In genomic region chr10:37859270-37859669, GRCh38 we compare ENCODE assay signal across 7 cellular contexts. TPM values are rescaled to one million over a fixed set of nuclear protein-coding genes. Genes with fewer than 3 reads are reported as not detected.
A peak's percentile ranks its signal among the peaks of the same experiment; 100 is the strongest.
DNase-seq lines count a peak whose midpoint lies in the region; ATAC-seq and TF ChIP-seq lines count a peak whose summit lies in the region.
"Not testable (repeated sequence)": the region's sequence is repeated elsewhere in the genome, so short reads cannot be mapped to it uniquely, and the experiment has no call there.

No MANE protein-coding gene starts in this region.

- intact Hi-C loops in Caco-2 (cut with micrococcal nuclease; ENCODE audit: unreplicated experiment) = loop anchor here (5.0 kb wide), 1 partner anchor 508 kb away; no protein-coding TSS in a partner anchor
- intact Hi-C loops in Right ventricle myocardium superior (cut with DNase I) = loop anchor here (5.0 to 10.0 kb wide), 2 partner anchors 116 to 233 kb away; partner anchors contain the start of genes ZNF25 and ZNF37A
- intact Hi-C loops in uterus (cut with DNase I; ENCODE audit: low total_unique reads) = loop anchor here (10.0 kb wide), 1 partner anchor 116 kb away; the partner anchor contains the start of gene ZNF25

- not testable (repeated sequence) for H3K4me3 ChIP-seq in Caco-2 (ENCODE audit: low read depth, low read length); adipocyte (ENCODE audit: low read length); muscle layer of colon (ENCODE audit: low read depth in 1 of 2, low read length in 2 of 2); uterus

- H3K27me3 Mint-ChIP-seq in Caco-2 (ENCODE audit: insufficient read depth, unreplicated experiment); stimulated activated naive CD8-positive, alpha-beta T cell treated with anti-CD3 and anti-CD28 coated beads, Interleukin-15, Interleukin-2, amounts not matched to agents 100 ng/mL and 50 ng/mL, for 24 hours: not testable (repeated sequence)

- not testable (repeated sequence) for BruUV-seq in Caco-2 (replicated peaks; lab: Mats Ljungman, UMichigan)

- not testable (repeated sequence) for H3K27ac Mint-ChIP-seq in Caco-2 (ENCODE audit: unreplicated experiment); stimulated activated naive CD8-positive, alpha-beta T cell treated with anti-CD3 and anti-CD28 coated beads, Interleukin-15, Interleukin-2, amounts not matched to agents 100 ng/mL and 50 ng/mL, for 24 hours

- not testable (repeated sequence) for H3K9me3 ChIP-seq in Caco-2; adipocyte (ENCODE audit: control insufficient read depth, low read length); muscle layer of colon (ENCODE audit: low read length); uterus

- POLR2A ChIA-PET in Caco-2 (lab: Charles Lee) = not testable (repeated sequence)

- not testable (repeated sequence) for TF ChIP-seq CTCF in C4-2B (conservative IDR thresholded peaks at IDR 0.05); Caco-2 (IDR thresholded peaks at IDR 0.05; ENCODE audit: insufficient read depth in 1 of 2, low read depth in 1 of 2, low read length in 1 of 2, severe bottlenecking in 1 of 2, unreplicated experiment in 1 of 2); uterus (IDR thresholded peaks at IDR 0.05)

- H3K9me3 Mint-ChIP-seq in Caco-2 (ENCODE audit: unreplicated experiment) = peaks cover 13% of the 10 kb centered on the region
- not testable (repeated sequence) for H3K9me3 Mint-ChIP-seq in stimulated activated naive CD8-positive, alpha-beta T cell treated with anti-CD3 and anti-CD28 coated beads, Interleukin-15, Interleukin-2, amounts not matched to agents 100 ng/mL and 50 ng/mL, for 24 hours

- not testable (repeated sequence) for H3K36me3 ChIP-seq in Caco-2 (ENCODE audit: control insufficient read depth, insufficient read depth, low read length); adipocyte (ENCODE audit: control insufficient read depth, insufficient read depth, low read length, severe bottlenecking); muscle layer of colon (ENCODE audit: insufficient read depth, low read length); uterus

- H3K27me3 ChIP-seq in Caco-2 (replicated peaks; ENCODE audit: control insufficient read depth, insufficient read depth, low read length); adipocyte (replicated peaks; ENCODE audit: control insufficient read depth, insufficient read depth, low read length); muscle layer of colon (ENCODE audit: control insufficient read depth in 1 of 2, insufficient read depth in 2 of 2, low read length in 2 of 2); uterus: not testable (repeated sequence)

- peaks cover 19% of the 10 kb centered on the region for H3K4me1 Mint-ChIP-seq in Caco-2 (ENCODE audit: low read depth, unreplicated experiment)
- peaks cover 36% of the 10 kb centered on the region for H3K4me1 Mint-ChIP-seq in stimulated activated naive CD8-positive, alpha-beta T cell treated with anti-CD3 and anti-CD28 coated beads, Interleukin-15, Interleukin-2, amounts not matched to agents 100 ng/mL and 50 ng/mL, for 24 hours (ENCODE audit: low read depth)

- not testable (repeated sequence) for TF ChIP-seq POLR2A in uterus (IDR thresholded peaks at IDR 0.05)

- CTCF ChIA-PET in Caco-2 (lab: Charles Lee) = not testable (repeated sequence)

- DNase-seq in Caco-2; adipocyte (ENCODE audit: low read depth); uterus: not testable (repeated sequence)
- DNase-seq in Right ventricle myocardium superior = peak; percentile 35

- peaks cover 19% of the 10 kb centered on the region for H3K36me3 Mint-ChIP-seq in Caco-2 (ENCODE audit: insufficient read depth, unreplicated experiment)
- peaks cover 12% of the 10 kb centered on the region for H3K36me3 Mint-ChIP-seq in stimulated activated naive CD8-positive, alpha-beta T cell treated with anti-CD3 and anti-CD28 coated beads, Interleukin-15, Interleukin-2, amounts not matched to agents 100 ng/mL and 50 ng/mL, for 24 hours (ENCODE audit: low read depth)

- peaks cover 14% of the 10 kb centered on the region; the same call in 1 of the 2 replicates for H3K4me1 ChIP-seq in Caco-2
- peaks cover 48% of the 10 kb centered on the region for H3K4me1 ChIP-seq in adipocyte (ENCODE audit: control insufficient read depth, insufficient read depth, low read length)
- H3K4me1 ChIP-seq in muscle layer of colon (ENCODE audit: insufficient read depth, low read length) = peaks cover 41% of the 10 kb centered on the region
- not testable (repeated sequence) for H3K4me1 ChIP-seq in uterus

- peak overlapping the region; percentile 94 for H3K4me3 Mint-ChIP-seq in Caco-2 (ENCODE audit: unreplicated experiment)
- H3K4me3 Mint-ChIP-seq in stimulated activated naive CD8-positive, alpha-beta T cell treated with anti-CD3 and anti-CD28 coated beads, Interleukin-15, Interleukin-2, amounts not matched to agents 100 ng/mL and 50 ng/mL, for 24 hours = peak overlapping the region; percentile 94

- not testable (repeated sequence) for ATAC-seq in Right ventricle myocardium superior (ENCODE audit: poor library complexity)

- H3K9ac ChIP-seq in adipocyte (ENCODE audit: low read length) = peak overlapping the region; percentile 99
- H3K9ac ChIP-seq in muscle layer of colon (ENCODE audit: low read length) = not testable (repeated sequence)

- H3K27ac ChIP-seq in C4-2B (peak overlapping the region; percentile 5; the same call in 1 of the 2 replicates), muscle layer of colon (ENCODE audit: low read depth, low read length) (peak overlapping the region; percentile 19), uterus (peak overlapping the region; percentile 100)

RNA-seq across cellular contexts. Expression of gene ZNF248, which starts 1.9 kb away (rescaled TPM):
- 16.7 and 17.6 TPM in 2 replicates for total RNA-seq in Caco-2 (2022)
- total RNA-seq in Right ventricle myocardium superior = 11.4 TPM
- 10 to 100 TPM in 3 of 4 donors, 1 to 10 TPM in 1; 7.2 to 51.2 (median 26.9) TPM for total RNA-seq in uterus

Comparison
In these comparisons a context has a peak if more than half of its experiments do, and no peak if none do; other contexts are left out.
1. H3K27ac ChIP-seq: peak in every context shown above with its lines; median percentile 100 in uterus; 19 in muscle layer of colon; 5 in C4-2B.